ENCODE assay signal across 15 cellular contexts in genomic region chr3:81734742-81735141, GRCh38. TPM values are rescaled to one million over a fixed set of nuclear protein-coding genes. Genes with fewer than 3 reads are reported as not detected.
DNase-seq lines count a peak whose midpoint lies in the region; ATAC-seq, FAIRE-seq and TF ChIP-seq lines count a peak whose summit lies in the region.
"Had no signal": no experiment of that assay in that cellular context is flagged by ENCODE, and none has a peak within 500 bp of the region (broad histone marks: within the 10 kb centered on the region; RNA-seq: fewer than 3 reads in every experiment).

No MANE protein-coding gene starts in this region.

- DNase-seq in mammary epithelial cell (peak; percentile 87), breast epithelium (ENCODE audit: low spot score in 2 of 2) (no peak), RWPE1 (ENCODE audit: low spot score) (peak; percentile 12), keratinocyte (ENCODE audit: low read depth, low spot score) (no peak), gastrocnemius medialis (no peak), NCI-H187 (lab: John Stamatoyannopoulos, UW) (no peak)
- DNase-seq in stimulated activated naive CD4-positive, alpha-beta T cell (lab: John Stamatoyannopoulos, UW): no peak
- no peak for DNase-seq in stimulated activated naive CD4-positive, alpha-beta T cell treated with Interleukin-2 at 50 U/mL for 16 hours (lab: John Stamatoyannopoulos, UW)
- DNase-seq: HFFc6, MM.1S, NCI-H1105 treated with DMSO at 0.1 percent for 48 hours, NCI-H187 treated with DMSO at 0.1 percent for 48 hours, NCI-H69 had no signal

- H4K20me1 ChIP-seq in mammary epithelial cell (ENCODE audit: insufficient read depth, low read length) (no peaks in the 10 kb centered on the region), keratinocyte (ENCODE audit: control insufficient read depth, extremely low read depth, insufficient read depth, low read length) (no peaks in the 10 kb centered on the region)

- no peaks in the 10 kb centered on the region for H3K9me3 ChIP-seq in mammary epithelial cell (replicated peaks; ENCODE audit: insufficient read depth, low read length)
- H3K9me3 ChIP-seq in breast epithelium: no peaks in the 10 kb centered on the region
- H3K9me3 ChIP-seq in keratinocyte (ENCODE audit: control insufficient read depth, low read depth, low read length): no peaks in the 10 kb centered on the region
- no peaks in the 10 kb centered on the region for H3K9me3 ChIP-seq in gastrocnemius medialis

- H3K4me1 ChIP-seq in mammary epithelial cell (ENCODE audit: insufficient read depth, low read length) (peaks cover 24% of the 10 kb centered on the region), breast epithelium (no peaks in the 10 kb centered on the region), keratinocyte (ENCODE audit: control insufficient read depth, extremely low read depth, insufficient read depth, low read length) (peaks cover 23% of the 10 kb centered on the region), gastrocnemius medialis (peaks cover 47 to 72% of the 10 kb centered on the region in 2 donors)

- CTCF ChIA-PET in mammary epithelial cell (lab: Charles Lee; ENCODE audit: low non-redundant PET) (interaction anchor here (0.5 kb wide), 1 partner anchor 25 kb away, joined by 4 read pairs; no protein-coding TSS in a partner anchor), RWPE1 (lab: Yijun Ruan, JAX) (no interaction called here)

- H3K9me1 ChIP-seq in keratinocyte (ENCODE audit: control insufficient read depth, extremely low read depth, insufficient read depth, low read length): no peaks in the 10 kb centered on the region

- H3K36me3 ChIP-seq in mammary epithelial cell (ENCODE audit: insufficient read depth, low read length): no peaks in the 10 kb centered on the region
- H3K36me3 ChIP-seq in breast epithelium: no peaks in the 10 kb centered on the region
- H3K36me3 ChIP-seq in keratinocyte (ENCODE audit: control insufficient read depth in 2 of 2, extremely low read depth in 1 of 2, insufficient read depth in 2 of 2, low read length in 2 of 2): peaks cover 0 to 3% of the 10 kb centered on the region in 2 experiments
- no peaks in the 10 kb centered on the region for H3K36me3 ChIP-seq in gastrocnemius medialis

- no peak for TF ChIP-seq CTCF in mammary epithelial cell (conservative IDR thresholded peaks at IDR 0.05 in 1 of 2, IDR thresholded peaks at IDR 0.05 in 1 of 2; ENCODE audit: extremely low read depth in 1 of 2, insufficient read depth in 1 of 2, low read depth in 1 of 2, low read length in 2 of 2)
- no peak for TF ChIP-seq CTCF in breast epithelium (IDR thresholded peaks at IDR 0.05)
- no peak for TF ChIP-seq CTCF in RWPE1 (conservative IDR thresholded peaks at IDR 0.05; ENCODE audit: low read depth)
- TF ChIP-seq CTCF in keratinocyte (optimal IDR thresholded peaks at IDR 0.05 in 1 of 3, IDR thresholded peaks at IDR 0.05 in 1 of 3, conservative IDR thresholded peaks at IDR 0.05 in 1 of 3; ENCODE audit: extremely low read depth in 1 of 3, insufficient read depth in 2 of 3, low read length in 3 of 3): no peak
- no peak for TF ChIP-seq CTCF in gastrocnemius medialis (IDR thresholded peaks at IDR 0.05 in 4 of 5, conservative IDR thresholded peaks at IDR 0.05 in 1 of 5)

- BruUV-seq in mammary epithelial cell (replicated peaks; lab: Mats Ljungman, UMichigan): no TSS peak

- ATAC-seq in gastrocnemius medialis: peak; percentile 21 to 23

- H3K4me3 ChIP-seq in mammary epithelial cell (replicated peaks in 1 of 3; ENCODE audit: insufficient read depth in 1 of 3, low read depth in 2 of 3, low read length in 3 of 3) (no peak overlapping the region), breast epithelium (no peak overlapping the region), keratinocyte (ENCODE audit: control insufficient read depth in 2 of 3, extremely low read depth in 1 of 3, insufficient read depth in 2 of 3, low read depth in 1 of 3, low read length in 3 of 3) (no peak overlapping the region), gastrocnemius medialis (no peak overlapping the region)

- no peaks in the 10 kb centered on the region for H3K27me3 ChIP-seq in mammary epithelial cell (ENCODE audit: insufficient read depth, low read length)
- H3K27me3 ChIP-seq in breast epithelium: no peaks in the 10 kb centered on the region
- no peaks in the 10 kb centered on the region for H3K27me3 ChIP-seq in keratinocyte (ENCODE audit: control insufficient read depth, extremely low read depth, insufficient read depth, low read length)
- H3K27me3 ChIP-seq in gastrocnemius medialis: no peaks in the 10 kb centered on the region

- in situ Hi-C loops in mammary epithelial cell (cut with MboI; ENCODE audit: low sequenced_read_pairs in 2 of 2): no loop called here
- in situ Hi-C loops in gastrocnemius medialis (cut with MboI; ENCODE audit: low sequenced_read_pairs in 4 of 4): no loop called here

- H2AFZ ChIP-seq in mammary epithelial cell (ENCODE audit: low read depth, low read length): no peak overlapping the region
- peak overlapping the region; percentile 7 for H2AFZ ChIP-seq in keratinocyte (ENCODE audit: control insufficient read depth, low read length)

- peak; percentile 61 for FAIRE-seq in keratinocyte (lab: Jason Lieb, UNC)
- FAIRE-seq: GM19239 had no signal

- TF ChIP-seq POLR2A in breast epithelium (IDR thresholded peaks at IDR 0.05) (no peak), gastrocnemius medialis (IDR thresholded peaks at IDR 0.05) (no peak)

- intact Hi-C loops in mammary epithelial cell (cut with micrococcal nuclease) (loop anchor here (1.0 to 2.0 kb wide), 2 partner anchors 9 to 26 kb away; partner anchors contain the start of gene GBE1), breast epithelium (cut with DNase I; ENCODE audit: low total_unique reads) (no loop called here), gastrocnemius medialis (cut with DNase I; ENCODE audit: low total_unique reads) (no loop called here)

- H3K9ac ChIP-seq in mammary epithelial cell (ENCODE audit: insufficient read depth, low read length) (no peak overlapping the region), keratinocyte (ENCODE audit: control insufficient read depth, extremely low read depth, insufficient read depth, low read length) (peak overlapping the region; percentile 42)

- 0% methylated on average over 1 of the region's 1 CpG for WGBS in mammary epithelial cell (ENCODE audit: low coverage, missing lambda C conversion rate)

- dilution Hi-C loops in mammary epithelial cell (cut with HindIII; ENCODE audit: low sequenced_read_pairs): no loop called here
- dilution Hi-C loops in keratinocyte (cut with MboI; ENCODE audit: extremely low pct_ligation_motif_present, low sequenced_read_pairs): no loop called here

- POLR2A ChIA-PET in RWPE1 (lab: Yijun Ruan, JAX; ENCODE audit: low non-redundant PET): no interaction called here

- peak overlapping the region; percentile 16 for H3K4me2 ChIP-seq in mammary epithelial cell (ENCODE audit: insufficient read depth, low read depth, low read length)
- H3K4me2 ChIP-seq in keratinocyte (ENCODE audit: control insufficient read depth, extremely low read depth, insufficient read depth, low read depth, low read length): peak overlapping the region; percentile 63

- peaks cover 50% of the 10 kb centered on the region for H3K79me2 ChIP-seq in mammary epithelial cell (ENCODE audit: insufficient read depth, low read length)
- no peaks in the 10 kb centered on the region for H3K79me2 ChIP-seq in keratinocyte (ENCODE audit: control insufficient read depth, insufficient read depth, low read length)

- H3K27ac ChIP-seq in mammary epithelial cell (ENCODE audit: insufficient read depth, low read depth, low read length): peak overlapping the region; percentile 53
- H3K27ac ChIP-seq in breast epithelium: no peak overlapping the region
- H3K27ac ChIP-seq in RWPE1: no peak overlapping the region
- peak overlapping the region; percentile 70 for H3K27ac ChIP-seq in keratinocyte (ENCODE audit: control insufficient read depth, insufficient read depth, low read length)
- peak overlapping the region in 3 of 4 donors; percentile 28 to 72 (median 57) for H3K27ac ChIP-seq in gastrocnemius medialis
- H3K27ac ChIP-seq: C4-2B had no signal

RNA-seq across cellular contexts. Expression of gene GBE1, which starts 26.7 kb away (rescaled TPM):
- total RNA-seq in mammary epithelial cell (10 to 100 TPM; 39.0 to 80.9 TPM), breast epithelium (100 to 1,000 TPM in 1 of 3 donors, 10 to 100 TPM in 2; 34.4 to 148 (median 49.8) TPM), gastrocnemius medialis (100 to 1,000 TPM; 127 to 319 (median 239) TPM)
- polyA plus RNA-seq in mammary epithelial cell (31.0 TPM), keratinocyte (19.4 to 30.2 TPM (median 20.5 TPM) in 3 replicates)
- polyA minus RNA-seq in mammary epithelial cell (33.5 TPM), keratinocyte (8.4 to 44.1 TPM (median 23.9 TPM) in 3 replicates)
- 25.1 TPM for polyA plus RNA-seq in keratinocyte (2011; ENCODE audit: low read depth)
- polyA plus RNA-seq in keratinocyte (2011; cell fraction: cytosol; rRNA removed): 16.7 and 33.5 TPM in 2 replicates
- polyA plus RNA-seq in keratinocyte (2011; cell fraction: nucleus; rRNA removed): 18.6 and 27.7 TPM in 2 replicates
- 21.4 and 35.7 TPM in 2 replicates for polyA plus RNA-seq in keratinocyte (2012; ENCODE audit: low replicate concordance)
- 15.7 TPM for polyA minus RNA-seq in keratinocyte (2011; cell fraction: cytosol; rRNA and poly(A)+ RNA removed)
- 30.5 and 44.7 TPM in 2 replicates for polyA minus RNA-seq in keratinocyte (2011; cell fraction: nucleus; rRNA and poly(A)+ RNA removed)

Comparison
In these comparisons a context has a peak if more than half of its experiments do, and no peak if none do; other contexts are left out.
1. DNase-seq: peak in mammary epithelial cell (single experiment) and RWPE1 (single experiment); none in breast epithelium (0 of 2), keratinocyte (single experiment), gastrocnemius medialis (0 of 2), NCI-H187 (0 of 2), stimulated activated naive CD4-positive, alpha-beta T cell (0 of 6) and stimulated activated naive CD4-positive, alpha-beta T cell treated with Interleukin-2 at 50 U/mL for 16 hours (single experiment).
2. H3K27ac ChIP-seq: peak in mammary epithelial cell (single experiment), keratinocyte (single experiment) and gastrocnemius medialis (3 of 4); none in breast epithelium (0 of 2) and RWPE1 (single experiment).